ENCODE assay signal across 18 cellular contexts in the genomic region with DNA sequence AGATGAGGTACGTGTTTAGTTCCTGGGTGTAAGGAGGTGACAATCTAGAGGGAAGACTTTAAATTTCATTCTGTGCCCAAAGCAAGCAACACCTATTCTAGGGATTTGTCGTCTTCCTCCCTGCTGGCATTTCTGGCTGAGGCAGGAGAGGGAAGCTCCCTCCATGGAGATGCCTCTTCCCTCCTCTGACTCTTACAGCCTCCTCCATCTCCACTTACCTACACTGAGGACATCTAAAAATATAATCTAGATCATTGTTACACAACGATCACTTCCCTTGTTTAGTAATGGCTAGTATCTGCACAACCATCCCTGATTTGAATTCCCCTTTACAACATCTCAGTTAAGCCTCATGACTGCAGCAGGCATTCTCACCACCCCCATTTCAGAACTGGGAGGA.
"Had no signal": no experiment of that assay in that cellular context is flagged by ENCODE, and none has a peak within 500 bp of the region (broad histone marks: within the 10 kb centered on the region; RNA-seq: fewer than 3 reads in every experiment).

No MANE protein-coding gene starts in this region.

- H3K9me3 Mint-ChIP-seq: activated CD4-positive, alpha-beta memory T cell treated with anti-CD3 and anti-CD28 coated beads, Interleukin-2, amount 10 ng/mL, durations not matched to agents 7 days and 5 days; activated naive CD4-positive, alpha-beta T cell treated with anti-CD3 and anti-CD28 coated beads for 36 hours; activated naive CD8-positive, alpha-beta T cell treated with anti-CD3 and anti-CD28 coated beads, Interleukin-2, amount 10 ng/mL, durations not matched to agents 7 days and 5 days; activated T-cell treated with anti-CD3 and anti-CD28 coated beads, Interleukin-2, amount 50 U/mL, for 72 hours; stimulated activated naive CD8-positive, alpha-beta T cell treated with anti-CD3 and anti-CD28 coated beads, Interleukin-15, amount 100 ng/mL, for 72 hours had no signal

- ATAC-seq: activated T-cell treated with anti-CD3 and anti-CD28 coated beads, Interleukin-2, amount 50 U/mL, for 72 hours; right lobe of liver; stimulated activated naive CD8-positive, alpha-beta T cell treated with anti-CD3 and anti-CD28 coated beads, Interleukin-15, amount 100 ng/mL, for 72 hours had no signal

- DNase-seq: activated CD4-positive, alpha-beta memory T cell treated with anti-CD3 and anti-CD28 coated beads, Interleukin-2, amount 10 ng/mL, durations not matched to agents 7 days and 5 days; activated CD4-positive, alpha-beta T cell treated with anti-CD3 and anti-CD28 coated beads for 4 hours; activated CD4-positive, CD25-positive, alpha-beta regulatory T cell; activated effector memory CD4-positive, alpha-beta T cell treated with Interleukin-2 at 50 U/mL for 16 hours; activated naive CD4-positive, alpha-beta T cell treated with anti-CD3 and anti-CD28 coated beads for 36 hours; activated naive CD8-positive, alpha-beta T cell treated with anti-CD3 and anti-CD28 coated beads, Interleukin-2, amount 10 ng/mL, durations not matched to agents 7 days and 5 days; activated T-cell treated with anti-CD3 and anti-CD28 coated beads, Interleukin-2, amount 50 U/mL, for 72 hours; amniotic stem cell; left ventricle myocardium superior; mesenchymal stem cell; right lobe of liver; stimulated activated CD4-positive, alpha-beta T cell treated with anti-CD3 and anti-CD28 coated beads, Interleukin-1b, Interleukin-23, amount 100 ng/mL, for 48 hours; stimulated activated naive CD8-positive, alpha-beta T cell treated with anti-CD3 and anti-CD28 coated beads, Interleukin-15, amount 100 ng/mL, for 72 hours; transverse colon had no signal

- H3K4me1 Mint-ChIP-seq: activated CD4-positive, alpha-beta memory T cell treated with anti-CD3 and anti-CD28 coated beads, Interleukin-2, amount 10 ng/mL, durations not matched to agents 7 days and 5 days; activated naive CD8-positive, alpha-beta T cell treated with anti-CD3 and anti-CD28 coated beads, Interleukin-2, amount 10 ng/mL, durations not matched to agents 7 days and 5 days; stimulated activated naive CD8-positive, alpha-beta T cell treated with anti-CD3 and anti-CD28 coated beads, Interleukin-15, amount 100 ng/mL, for 72 hours had no signal

- H3K36me3 Mint-ChIP-seq: activated naive CD8-positive, alpha-beta T cell treated with anti-CD3 and anti-CD28 coated beads, Interleukin-2, amount 10 ng/mL, durations not matched to agents 7 days and 5 days had no signal

- H3K36me3 ChIP-seq: esophagus muscularis mucosa, right lobe of liver, transverse colon, vagina had no signal

- H3K4me3 Mint-ChIP-seq: activated CD4-positive, alpha-beta memory T cell treated with anti-CD3 and anti-CD28 coated beads, Interleukin-2, amount 10 ng/mL, durations not matched to agents 7 days and 5 days; activated naive CD4-positive, alpha-beta T cell treated with anti-CD3 and anti-CD28 coated beads for 36 hours; activated naive CD8-positive, alpha-beta T cell treated with anti-CD3 and anti-CD28 coated beads, Interleukin-2, amount 10 ng/mL, durations not matched to agents 7 days and 5 days; activated T-cell treated with anti-CD3 and anti-CD28 coated beads, Interleukin-2, amount 50 U/mL, for 72 hours; stimulated activated naive CD8-positive, alpha-beta T cell treated with anti-CD3 and anti-CD28 coated beads, Interleukin-15, amount 100 ng/mL, for 72 hours had no signal

- H3K27me3 ChIP-seq: esophagus muscularis mucosa, right lobe of liver, transverse colon, vagina had no signal

- H3K4me3 ChIP-seq: coronary artery, esophagus muscularis mucosa, right lobe of liver, skin epidermis, transverse colon, vagina had no signal

- H3K27ac ChIP-seq: coronary artery, esophagus muscularis mucosa, right lobe of liver, skin epidermis, transverse colon, vagina had no signal

- H3K27ac Mint-ChIP-seq: activated CD4-positive, alpha-beta memory T cell treated with anti-CD3 and anti-CD28 coated beads, Interleukin-2, amount 10 ng/mL, durations not matched to agents 7 days and 5 days; activated naive CD4-positive, alpha-beta T cell treated with anti-CD3 and anti-CD28 coated beads for 36 hours; activated naive CD8-positive, alpha-beta T cell treated with anti-CD3 and anti-CD28 coated beads, Interleukin-2, amount 10 ng/mL, durations not matched to agents 7 days and 5 days; activated T-cell treated with anti-CD3 and anti-CD28 coated beads, Interleukin-2, amount 50 U/mL, for 72 hours; stimulated activated naive CD8-positive, alpha-beta T cell treated with anti-CD3 and anti-CD28 coated beads, Interleukin-15, amount 100 ng/mL, for 72 hours had no signal

- H3K9me3 ChIP-seq: esophagus muscularis mucosa, right lobe of liver, transverse colon, vagina had no signal

- H3K4me1 ChIP-seq: esophagus muscularis mucosa, right lobe of liver, transverse colon, vagina had no signal
